Comparison of ENCODE assay signal across 15 cellular contexts in the genomic region with DNA sequence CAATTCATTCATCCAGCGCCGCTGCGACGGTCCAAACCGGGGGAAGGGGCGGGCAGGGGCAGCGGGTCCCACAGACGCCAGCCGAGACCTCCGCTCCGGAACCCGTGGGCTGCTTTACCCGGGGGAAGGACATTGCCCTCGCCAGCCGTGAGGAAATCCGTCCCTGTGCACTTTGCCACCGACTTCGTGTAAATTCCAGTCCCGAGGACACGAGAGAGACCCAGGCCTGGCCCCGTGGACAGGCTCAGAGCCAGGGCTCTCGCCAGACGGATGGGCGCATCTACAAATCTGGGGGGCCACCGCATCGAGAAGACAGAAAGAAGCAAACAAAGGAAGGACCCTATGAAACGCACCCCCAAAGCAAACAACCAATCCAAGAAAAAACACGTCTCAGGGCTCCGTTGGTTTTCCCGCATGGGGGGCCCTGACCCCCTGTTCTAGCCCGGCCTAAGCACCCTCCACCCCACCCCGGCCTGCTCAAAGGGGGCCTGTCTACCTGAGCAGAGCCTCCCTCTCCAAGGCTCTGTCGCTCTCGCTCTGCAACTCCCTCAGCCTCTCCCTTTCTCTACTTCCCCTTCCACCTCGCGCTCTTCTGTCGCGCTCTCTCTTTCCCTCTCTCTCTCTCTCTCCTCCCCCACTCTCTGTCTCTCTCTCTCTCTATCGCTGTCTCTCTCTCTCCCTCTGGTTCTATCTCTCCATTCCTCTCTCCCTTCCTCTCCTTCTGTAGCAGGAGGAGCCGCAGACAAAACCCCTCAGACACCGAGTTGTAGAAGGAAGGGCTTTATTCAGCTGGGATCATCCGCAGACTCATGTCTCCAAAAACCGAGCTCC. TPM values are rescaled to one million over a fixed set of nuclear protein-coding genes. Genes with fewer than 3 reads are reported as not detected.
DNase-seq lines count a peak whose midpoint lies in the region; ATAC-seq and TF ChIP-seq lines count a peak whose summit lies in the region.
"Had no signal": no experiment of that assay in that cellular context is flagged by ENCODE, and none has a peak within 500 bp of the region (broad histone marks: within the 10 kb centered on the region; RNA-seq: fewer than 3 reads in every experiment).

No MANE protein-coding gene starts in this region.

- DNase-seq in stimulated activated naive CD8-positive, alpha-beta T cell treated with anti-CD3 and anti-CD28 coated beads, Interleukin-15, Interleukin-2, amounts not matched to agents 100 U/mL and 50 U/mL, for 24 hours = no peak
- DNase-seq in activated T-helper 1 cell treated with anti-CD3 and anti-CD28 coated beads, Interleukin-12 subunit alpha, Interleukin-12 subunit beta, Interleukin-2, Interleukin-4 antibody, amounts not matched to agents 30 ng/mL and 10 ng/mL and 1 ng/mL, durations not matched to agents 14 hours and 24 hours and 36 hours (ENCODE audit: low spot score) = no peak
- DNase-seq in immature natural killer cell = no peak
- no peak for DNase-seq in germinal center (ENCODE audit: low spot score)
- no peak for DNase-seq in caudate nucleus (lab: John Stamatoyannopoulos, UW)
- DNase-seq in activated gamma-delta T cell treated with Interleukin-2 at 50 U/mL for 16 hours = no peak
- no peak for DNase-seq in osteocyte (ENCODE audit: extremely low spot score, unreplicated experiment)
- DNase-seq: activated CD8-positive, alpha-beta memory T cell treated with anti-CD3 and anti-CD28 coated beads, Interleukin-2, amount 50 U/mL, for 4 hours; HFFc6; NCI-H69 had no signal

- ATAC-seq in stimulated activated naive CD8-positive, alpha-beta T cell treated with anti-CD3 and anti-CD28 coated beads, Interleukin-15, Interleukin-2, amounts not matched to agents 100 U/mL and 50 U/mL, for 24 hours = no peak

- no peaks in the 10 kb centered on the region for H3K36me3 Mint-ChIP-seq in stimulated activated naive CD8-positive, alpha-beta T cell treated with anti-CD3 and anti-CD28 coated beads, Interleukin-15, Interleukin-2, amounts not matched to agents 100 ng/mL and 50 ng/mL, for 24 hours (ENCODE audit: low read depth)
- H3K36me3 Mint-ChIP-seq in activated T-helper 1 cell treated with anti-CD3 and anti-CD28 coated beads, Interleukin-12 subunit alpha, Interleukin-12 subunit beta, Interleukin-2, Interleukin-4 antibody, amounts not matched to agents 30 ng/mL and 10 ng/mL and 1 ng/mL, durations not matched to agents 14 hours and 24 hours and 36 hours (ENCODE audit: low read depth) = peaks cover 5% of the 10 kb centered on the region
- peaks cover 0 to 8% (median 5%) of the 10 kb centered on the region in 3 donors for H3K36me3 Mint-ChIP-seq in immature natural killer cell
- H3K36me3 Mint-ChIP-seq in osteocyte (ENCODE audit: unreplicated experiment) = no peaks in the 10 kb centered on the region

- H3K4me1 Mint-ChIP-seq in stimulated activated naive CD8-positive, alpha-beta T cell treated with anti-CD3 and anti-CD28 coated beads, Interleukin-15, Interleukin-2, amounts not matched to agents 100 ng/mL and 50 ng/mL, for 24 hours (ENCODE audit: low read depth) = peaks cover 19% of the 10 kb centered on the region
- H3K4me1 Mint-ChIP-seq in activated T-helper 1 cell treated with anti-CD3 and anti-CD28 coated beads, Interleukin-12 subunit alpha, Interleukin-12 subunit beta, Interleukin-2, Interleukin-4 antibody, amounts not matched to agents 30 ng/mL and 10 ng/mL and 1 ng/mL, durations not matched to agents 14 hours and 24 hours and 36 hours (ENCODE audit: low read depth) = peaks cover 11% of the 10 kb centered on the region
- peaks cover 15 to 29% of the 10 kb centered on the region in 2 donors for H3K4me1 Mint-ChIP-seq in immature natural killer cell
- no peaks in the 10 kb centered on the region for H3K4me1 Mint-ChIP-seq in osteocyte (ENCODE audit: unreplicated experiment)

- intact Hi-C loops in activated T-helper 1 cell treated with anti-CD3 and anti-CD28 coated beads, Interleukin-12 subunit alpha, Interleukin-12 subunit beta, Interleukin-2, Interleukin-4 antibody, amounts not matched to agents 30 ng/mL and 10 ng/mL and 1 ng/mL, durations not matched to agents 14 hours and 24 hours and 36 hours (cut with micrococcal nuclease) = no loop called here

- no peak for TF ChIP-seq CTCF in osteocyte (IDR thresholded peaks at IDR 0.05)

- H3K27me3 Mint-ChIP-seq in stimulated activated naive CD8-positive, alpha-beta T cell treated with anti-CD3 and anti-CD28 coated beads, Interleukin-15, Interleukin-2, amounts not matched to agents 100 ng/mL and 50 ng/mL, for 24 hours = peaks cover 72% of the 10 kb centered on the region
- peaks cover 74% of the 10 kb centered on the region for H3K27me3 Mint-ChIP-seq in activated T-helper 1 cell treated with anti-CD3 and anti-CD28 coated beads, Interleukin-12 subunit alpha, Interleukin-12 subunit beta, Interleukin-2, Interleukin-4 antibody, amounts not matched to agents 30 ng/mL and 10 ng/mL and 1 ng/mL, durations not matched to agents 14 hours and 24 hours and 36 hours (ENCODE audit: insufficient read depth)
- H3K27me3 Mint-ChIP-seq in immature natural killer cell (ENCODE audit: low read depth in 3 of 3) (peaks cover 24 to 44% (median 33%) of the 10 kb centered on the region in 3 donors), osteocyte (ENCODE audit: unreplicated experiment) (no peaks in the 10 kb centered on the region)

- H3K4me3 Mint-ChIP-seq in stimulated activated naive CD8-positive, alpha-beta T cell treated with anti-CD3 and anti-CD28 coated beads, Interleukin-15, Interleukin-2, amounts not matched to agents 100 ng/mL and 50 ng/mL, for 24 hours = peak overlapping the region; percentile 38
- no peak overlapping the region for H3K4me3 Mint-ChIP-seq in activated T-helper 1 cell treated with anti-CD3 and anti-CD28 coated beads, Interleukin-12 subunit alpha, Interleukin-12 subunit beta, Interleukin-2, Interleukin-4 antibody, amounts not matched to agents 30 ng/mL and 10 ng/mL and 1 ng/mL, durations not matched to agents 14 hours and 24 hours and 36 hours
- H3K4me3 Mint-ChIP-seq in immature natural killer cell (peak overlapping the region in 4 of 5 donors; percentile 66 to 79 (median 74)), osteocyte (ENCODE audit: unreplicated experiment) (no peak overlapping the region)
- H3K4me3 Mint-ChIP-seq: HFFc6 had no signal

- no peak overlapping the region for H3K27ac ChIP-seq in caudate nucleus (ENCODE audit: low read depth, low read length)
- H3K27ac ChIP-seq: parathyroid adenoma had no signal

- H3K9me3 Mint-ChIP-seq in stimulated activated naive CD8-positive, alpha-beta T cell treated with anti-CD3 and anti-CD28 coated beads, Interleukin-15, Interleukin-2, amounts not matched to agents 100 ng/mL and 50 ng/mL, for 24 hours = peaks cover 4% of the 10 kb centered on the region
- peaks cover 7% of the 10 kb centered on the region for H3K9me3 Mint-ChIP-seq in activated T-helper 1 cell treated with anti-CD3 and anti-CD28 coated beads, Interleukin-12 subunit alpha, Interleukin-12 subunit beta, Interleukin-2, Interleukin-4 antibody, amounts not matched to agents 30 ng/mL and 10 ng/mL and 1 ng/mL, durations not matched to agents 14 hours and 24 hours and 36 hours
- H3K9me3 Mint-ChIP-seq in immature natural killer cell = peaks cover 0 to 22% (median 8%) of the 10 kb centered on the region in 6 donors
- peaks cover 25% of the 10 kb centered on the region for H3K9me3 Mint-ChIP-seq in osteocyte (ENCODE audit: unreplicated experiment)

- no peak overlapping the region for H3K27ac Mint-ChIP-seq in stimulated activated naive CD8-positive, alpha-beta T cell treated with anti-CD3 and anti-CD28 coated beads, Interleukin-15, Interleukin-2, amounts not matched to agents 100 ng/mL and 50 ng/mL, for 24 hours
- H3K27ac Mint-ChIP-seq in activated T-helper 1 cell treated with anti-CD3 and anti-CD28 coated beads, Interleukin-12 subunit alpha, Interleukin-12 subunit beta, Interleukin-2, Interleukin-4 antibody, amounts not matched to agents 30 ng/mL and 10 ng/mL and 1 ng/mL, durations not matched to agents 14 hours and 24 hours and 36 hours = peak overlapping the region; percentile 35
- H3K27ac Mint-ChIP-seq in immature natural killer cell (peak overlapping the region in 2 of 6 donors; percentile 7 to 69), osteocyte (ENCODE audit: unreplicated experiment) (no peak overlapping the region)
- H3K27ac Mint-ChIP-seq: HFFc6 had no signal

RNA-seq across cellular contexts. Expression of a gene that starts 11.3 kb away (rescaled TPM):
- total RNA-seq in activated T-helper 1 cell treated with anti-CD3 and anti-CD28 coated beads, Interleukin-12 subunit alpha, Interleukin-12 subunit beta, Interleukin-2, Interleukin-4 antibody, amounts not matched to agents 30 ng/mL and 10 ng/mL and 1 ng/mL, durations not matched to agents 14 hours and 24 hours and 36 hours = not detected in 2 replicates
- polyA plus RNA-seq in immature natural killer cell = not detected
- not detected in 2 replicates for total RNA-seq in osteocyte
- total RNA-seq: glomerular endothelial cell, HFFc6, lung had no signal
- polyA plus RNA-seq: BJ, lung had no signal

RNA-seq across cellular contexts. Expression of a gene that starts 48.5 kb away (rescaled TPM):
- total RNA-seq in activated T-helper 1 cell treated with anti-CD3 and anti-CD28 coated beads, Interleukin-12 subunit alpha, Interleukin-12 subunit beta, Interleukin-2, Interleukin-4 antibody, amounts not matched to agents 30 ng/mL and 10 ng/mL and 1 ng/mL, durations not matched to agents 14 hours and 24 hours and 36 hours = not detected in 2 replicates
- not detected for polyA plus RNA-seq in immature natural killer cell
- total RNA-seq in osteocyte = not detected in 2 replicates
- total RNA-seq: glomerular endothelial cell, HFFc6, lung had no signal
- polyA plus RNA-seq: BJ, lung had no signal

Comparison
In these comparisons a context has a peak if more than half of its experiments do, and no peak if none do; other contexts are left out.
1. H3K4me3 Mint-ChIP-seq: peak in stimulated activated naive CD8-positive, alpha-beta T cell treated with anti-CD3 and anti-CD28 coated beads, Interleukin-15, Interleukin-2, amounts not matched to agents 100 ng/mL and 50 ng/mL, for 24 hours (single experiment) and immature natural killer cell (4 of 5); none in activated T-helper 1 cell treated with anti-CD3 and anti-CD28 coated beads, Interleukin-12 subunit alpha, Interleukin-12 subunit beta, Interleukin-2, Interleukin-4 antibody, amounts not matched to agents 30 ng/mL and 10 ng/mL and 1 ng/mL, durations not matched to agents 14 hours and 24 hours and 36 hours (single experiment) and osteocyte (single experiment).